In genomic region chr9:129755151-129755550, GRCh38 we compare ENCODE assay signal across 1 cellular context.
TF ChIP-seq lines count a peak whose summit lies in the region.

No MANE protein-coding gene starts in this region.

TF ChIP-seq in IMR-90, 13 proteins besides CTCF, POLR2A, EP300 and RAD21:
- TF ChIP-seq NFE2L2 (IDR thresholded peaks at IDR 0.05; ENCODE audit: low read depth, low read length) = no peak
TF ChIP-seq in IMR-90: peak in this region for 0.
